In genomic region chr13:51637852-51638496, GRCh38 we compare ENCODE assay signal across 16 cellular contexts. TPM values are rescaled to one million over a fixed set of nuclear protein-coding genes. Genes with fewer than 3 reads are reported as not detected.
DNase-seq lines count a peak whose midpoint lies in the region; ATAC-seq, FAIRE-seq and TF ChIP-seq lines count a peak whose summit lies in the region.
"Had no signal": no experiment of that assay in that cellular context is flagged by ENCODE, and none has a peak within 500 bp of the region (broad histone marks: within the 10 kb centered on the region; RNA-seq: fewer than 3 reads in every experiment).

No MANE protein-coding gene starts in this region.

- no peaks in the 10 kb centered on the region for H3K36me3 ChIP-seq in neural progenitor cell
- H3K36me3 ChIP-seq: pancreas, vagina had no signal

- H3K36me3 Mint-ChIP-seq in CD14-positive monocyte (peaks cover 0 to 10% of the 10 kb centered on the region in 2 donors), neural progenitor cell (peaks cover 4% of the 10 kb centered on the region)

- TF ChIP-seq CTCF in CD14-positive monocyte (IDR thresholded peaks at IDR 0.05) (no peak), dorsolateral prefrontal cortex (IDR thresholded peaks at IDR 0.05 in 54 of 56, conservative IDR thresholded peaks at IDR 0.05 in 2 of 56; ENCODE audit: low read depth in 1 of 56, partially characterized antibody in 56 of 56) (no peak), neural progenitor cell (IDR thresholded peaks at IDR 0.05) (no peak)

- DNase-seq in CD14-positive monocyte (ENCODE audit: low spot score) (no peak), NCI-H82 (lab: John Stamatoyannopoulos, UW) (peak; percentile 58), dorsolateral prefrontal cortex (no peak), neural progenitor cell (ENCODE audit: low spot score) (peak; percentile 48), SW 1271 (lab: John Stamatoyannopoulos, UW) (no peak), GM19239 (ENCODE audit: insufficient read length, low spot score) (no peak)
- no peak for DNase-seq in activated CD4-positive, CD25-positive, alpha-beta regulatory T cell (lab: John Stamatoyannopoulos, UW)
- DNase-seq: amniotic stem cell; GF-D8; midbrain; NCI-H1436 treated with DMSO at 0.1 percent for 48 hours; pancreas; stimulated activated naive CD4-positive, alpha-beta T cell treated with Interleukin-2 at 50 U/mL for 16 hours had no signal

- H3K4me1 ChIP-seq in neural progenitor cell: peaks cover 58% of the 10 kb centered on the region

- H3K9ac ChIP-seq in neural progenitor cell: no peak overlapping the region

- H3K9me3 Mint-ChIP-seq in CD14-positive monocyte: no peaks in the 10 kb centered on the region
- H3K9me3 Mint-ChIP-seq in neural progenitor cell: peaks cover 3% of the 10 kb centered on the region

- H3K27ac ChIP-seq in dorsolateral prefrontal cortex (peak overlapping the region in 55 of 59 donors; percentile 10 to 97 (median 69)), neural progenitor cell (peak overlapping the region; percentile 39)
- H3K27ac ChIP-seq: vagina had no signal

- H3K27me3 ChIP-seq in dorsolateral prefrontal cortex (no peaks in the 10 kb centered on the region), neural progenitor cell (no peaks in the 10 kb centered on the region)
- H3K27me3 ChIP-seq: pancreas, vagina had no signal

- H3K4me3 Mint-ChIP-seq in CD14-positive monocyte (no peak overlapping the region), neural progenitor cell (peak overlapping the region; percentile 56)

- ATAC-seq in GM19351 (IDR thresholded peaks at IDR 0.05; ENCODE audit: unreplicated experiment): no peak
- ATAC-seq: pancreas had no signal

- peak overlapping the region; percentile 48 for H3K4me2 ChIP-seq in neural progenitor cell

- FAIRE-seq in GM19239 (lab: Jason Lieb, UNC): no peak
- FAIRE-seq: colon, pancreas had no signal

- peaks cover 44% of the 10 kb centered on the region for H3K4me1 Mint-ChIP-seq in CD14-positive monocyte
- H3K4me1 Mint-ChIP-seq in neural progenitor cell: peaks cover 68% of the 10 kb centered on the region

- peak overlapping the region; percentile 31 to 82 (median 47) for H3K27ac Mint-ChIP-seq in CD14-positive monocyte
- peak overlapping the region; percentile 72 for H3K27ac Mint-ChIP-seq in neural progenitor cell

- intact Hi-C loops in CD14-positive monocyte (cut with micrococcal nuclease) (loop anchor here in 1 of 2 donors (10.0 kb wide), 1 partner anchor 167 kb away; the partner anchor contains the start of gene DHRS12), dorsolateral prefrontal cortex (cut with DNase I) (loop anchor here (5.0 kb wide), 3 partner anchors 49 to 94 kb away; no protein-coding TSS in a partner anchor)

- no peaks in the 10 kb centered on the region for H3K9me3 ChIP-seq in neural progenitor cell (ENCODE audit: low read depth)
- H3K9me3 ChIP-seq: pancreas, vagina had no signal

- no peaks in the 10 kb centered on the region for H3K27me3 Mint-ChIP-seq in CD14-positive monocyte (ENCODE audit: low read depth in 3 of 3)
- no peaks in the 10 kb centered on the region for H3K27me3 Mint-ChIP-seq in neural progenitor cell (ENCODE audit: insufficient read depth, low read depth)

- H3K79me2 ChIP-seq in neural progenitor cell (ENCODE audit: low read depth): peaks cover 85% of the 10 kb centered on the region

- H3F3A ChIP-seq in neural progenitor cell (ENCODE audit: low read depth): peaks cover 15% of the 10 kb centered on the region

- H3K4me3 ChIP-seq in dorsolateral prefrontal cortex (peak overlapping the region in 4 of 59 donors; percentile 17 to 23 (median 20)), neural progenitor cell (peak overlapping the region; percentile 6)
- H3K4me3 ChIP-seq: pancreas, vagina had no signal

- peaks cover 31% of the 10 kb centered on the region for H4K20me1 ChIP-seq in neural progenitor cell (ENCODE audit: low read depth)

- H2AFZ ChIP-seq in neural progenitor cell (replicated peaks): no peak overlapping the region

RNA-seq across cellular contexts. Expression of gene WDFY2, which starts 53.7 kb away (rescaled TPM):
- polyA plus RNA-seq in CD14-positive monocyte: 1 to 10 TPM; 6.5 to 9.1 TPM
- total RNA-seq in dorsolateral prefrontal cortex: 10 to 100 TPM; 10.9 to 39.0 (median 19.4) TPM
- 18.3 and 18.4 TPM in 2 replicates for total RNA-seq in neural progenitor cell (ENCODE audit: low replicate concordance)

Comparison
In these comparisons a context has a peak if more than half of its experiments do, and no peak if none do; other contexts are left out.
1. DNase-seq: peak in NCI-H82 (single experiment) and neural progenitor cell (single experiment); none in CD14-positive monocyte (single experiment), dorsolateral prefrontal cortex (0 of 10), SW 1271 (0 of 2), GM19239 (single experiment) and activated CD4-positive, CD25-positive, alpha-beta regulatory T cell (0 of 4).